ENCODE assay signal across 1 cellular context in the genomic region with DNA sequence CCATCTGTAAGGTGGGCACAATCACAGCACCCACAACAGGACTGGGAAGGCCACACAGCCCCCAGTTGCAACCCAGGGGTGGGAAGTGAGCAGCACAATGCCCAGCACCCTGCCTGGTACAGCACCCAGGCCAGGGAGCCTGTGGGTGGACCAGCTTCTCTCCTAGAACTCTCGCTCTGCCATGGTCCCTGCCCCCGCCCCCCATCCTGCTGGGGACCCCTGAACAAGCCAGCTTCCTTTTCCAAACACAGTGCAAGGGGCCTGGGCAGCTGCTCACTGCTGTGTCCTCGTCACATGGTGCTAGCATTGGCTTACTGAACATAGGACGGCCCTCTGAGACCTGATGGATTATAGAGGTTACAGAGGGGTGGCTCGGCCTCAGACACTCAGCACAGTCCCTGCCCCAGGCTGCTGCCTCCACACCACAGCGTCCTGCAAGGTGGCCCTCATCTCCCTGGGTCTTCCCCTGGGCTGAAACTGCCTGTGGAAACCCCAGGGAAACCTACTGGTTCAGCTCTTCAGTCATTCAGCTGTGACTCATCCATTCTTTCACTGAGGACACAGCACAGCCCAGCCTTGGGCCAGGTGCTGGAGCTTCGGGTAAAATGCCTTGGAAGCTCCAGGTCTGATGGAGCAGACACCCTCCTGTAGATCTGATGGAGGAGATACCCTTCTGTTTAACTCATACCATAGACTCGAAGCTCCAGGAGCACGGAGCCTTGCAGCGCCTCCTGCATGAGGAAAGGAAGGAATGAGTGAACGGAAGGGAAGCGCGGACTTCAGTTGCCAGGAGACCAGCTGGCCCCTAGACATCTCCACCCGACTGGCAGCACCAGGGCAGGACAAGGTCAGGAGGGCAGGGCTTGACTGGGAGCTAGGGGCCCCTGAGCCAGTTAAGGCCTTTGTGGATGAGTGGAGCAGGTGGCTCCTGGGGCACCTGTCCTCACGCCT.
TF ChIP-seq lines count a peak whose summit lies in the region.

No MANE protein-coding gene starts in this region.

TF ChIP-seq in HepG2, 621 proteins besides CTCF, POLR2A, EP300 and RAD21:
- no peak for TF ChIP-seq PRPF4 (IDR thresholded peaks at IDR 0.05; ENCODE audit: low read depth, low read length, poor library complexity, severe bottlenecking)
- no peak for TF ChIP-seq IKZF1 (IDR thresholded peaks at IDR 0.05)
- no peak for TF ChIP-seq KDM4B (CRISPR knock-in tag; IDR thresholded peaks at IDR 0.05)
- 0 out of 2 replicates have a peak, but pooled peaks have one; percentile 15 for TF ChIP-seq ZNF629 (CRISPR knock-in tag; conservative IDR thresholded peaks at IDR 0.05)
- TF ChIP-seq SMARCC2 (IDR thresholded peaks at IDR 0.05), result no peak
